In genomic region chr5:1344975-1345838, GRCh38 we compare ENCODE assay signal across 8 cellular contexts. TPM values are rescaled to one million over a fixed set of nuclear protein-coding genes. Genes with fewer than 3 reads are reported as not detected.
DNase-seq lines count a peak whose midpoint lies in the region; TF ChIP-seq lines count a peak whose summit lies in the region.

Gene CLPTM1L, minus strand, starts transcription at chr5:1345099. Its CDS starts 258 bp downstream, at chr5:1344841.

- TF ChIP-seq CTCF in GM06990 (IDR thresholded peaks at IDR 0.05; ENCODE audit: insufficient read depth, low read length, poor library complexity, severe bottlenecking) (no peak), HFF-Myc (IDR thresholded peaks at IDR 0.05; ENCODE audit: low read depth, low read length, missing control alignments) (no peak), glutamatergic neuron (IDR thresholded peaks at IDR 0.05; ENCODE audit: partially characterized antibody, unreplicated experiment) (no peak), osteocyte (IDR thresholded peaks at IDR 0.05) (no peak), testis (IDR thresholded peaks at IDR 0.05) (peak in 2 of 3 experiments; percentile 32 to 42)

- DNase-seq in GM06990 (ENCODE audit: extremely low read depth, insufficient read length) = peak; percentile 91
- peak; percentile 27 for DNase-seq in HFF-Myc (ENCODE audit: extremely low read depth, low read depth)
- DNase-seq in NAMALWA (ENCODE audit: low spot score) = peak; percentile 98
- peak; percentile 69 for DNase-seq in SKM-1 treated with dmso at 0.1 percent for 144 hours (lab: John Stamatoyannopoulos, UW; ENCODE audit: unreplicated experiment)
- peak; percentile 89 for DNase-seq in glutamatergic neuron
- DNase-seq in osteocyte (ENCODE audit: extremely low spot score, unreplicated experiment) = peak; percentile 96
- DNase-seq in testis = peak; percentile 83

- H3K27me3 ChIP-seq in GM06990 (replicated peaks; ENCODE audit: control insufficient read depth, insufficient read depth, low read length) (no peaks in the 10 kb centered on the region), testis (no peaks in the 10 kb centered on the region)

- H3K27ac Mint-ChIP-seq in activated naive CD8-positive, alpha-beta T cell = peak within 1 kb of the TSS; percentile 87
- H3K27ac Mint-ChIP-seq in glutamatergic neuron (ENCODE audit: unreplicated experiment) (peak within 1 kb of the TSS; percentile 48), osteocyte (ENCODE audit: unreplicated experiment) (peak within 1 kb of the TSS; percentile 66)

- H3K27me3 Mint-ChIP-seq in activated naive CD8-positive, alpha-beta T cell = no peaks in the 10 kb centered on the region
- H3K27me3 Mint-ChIP-seq in glutamatergic neuron (ENCODE audit: unreplicated experiment) (peaks cover 8% of the 10 kb centered on the region), osteocyte (ENCODE audit: unreplicated experiment) (no peaks in the 10 kb centered on the region)

- H3K36me3 ChIP-seq in GM06990 (ENCODE audit: control insufficient read depth, insufficient read depth, low read length) = peaks cover 15% of the 10 kb centered on the region
- no peaks in the 10 kb centered on the region for H3K36me3 ChIP-seq in testis (ENCODE audit: low read depth, missing control alignments)

- H3K4me3 Mint-ChIP-seq in activated naive CD8-positive, alpha-beta T cell = peak within 1 kb of the TSS; percentile 97
- peak within 1 kb of the TSS; percentile 95 for H3K4me3 Mint-ChIP-seq in glutamatergic neuron (ENCODE audit: unreplicated experiment)
- H3K4me3 Mint-ChIP-seq in osteocyte (ENCODE audit: unreplicated experiment) = peak within 1 kb of the TSS; percentile 78

- peaks cover 19% of the 10 kb centered on the region for H3K4me1 ChIP-seq in testis

- H3K9me3 Mint-ChIP-seq in activated naive CD8-positive, alpha-beta T cell (ENCODE audit: low read depth) = no peaks in the 10 kb centered on the region
- H3K9me3 Mint-ChIP-seq in glutamatergic neuron (ENCODE audit: unreplicated experiment) = peaks cover 8% of the 10 kb centered on the region
- H3K9me3 Mint-ChIP-seq in osteocyte (ENCODE audit: unreplicated experiment) = no peaks in the 10 kb centered on the region

- peak within 1 kb of the TSS; percentile 77 for H3K27ac ChIP-seq in testis

- intact Hi-C loops in testis (cut with DNase I; ENCODE audit: low total_unique reads) = no loop called here

- peaks cover 10% of the 10 kb centered on the region for H3K36me3 Mint-ChIP-seq in activated naive CD8-positive, alpha-beta T cell
- peaks cover 10% of the 10 kb centered on the region for H3K36me3 Mint-ChIP-seq in glutamatergic neuron (ENCODE audit: unreplicated experiment)
- peaks cover 12% of the 10 kb centered on the region for H3K36me3 Mint-ChIP-seq in osteocyte (ENCODE audit: unreplicated experiment)

- 0 to 1% methylated on average over 18 to 58 of the region's 87 CpGs for WGBS in testis, 2 donors

- no peaks in the 10 kb centered on the region for H3K9me3 ChIP-seq in testis

- peaks cover 29% of the 10 kb centered on the region for H3K4me1 Mint-ChIP-seq in activated naive CD8-positive, alpha-beta T cell (ENCODE audit: low read depth)
- peaks cover 6% of the 10 kb centered on the region for H3K4me1 Mint-ChIP-seq in glutamatergic neuron (ENCODE audit: low read depth, unreplicated experiment)
- peaks cover 20% of the 10 kb centered on the region for H3K4me1 Mint-ChIP-seq in osteocyte (ENCODE audit: unreplicated experiment)

- TF ChIP-seq POLR2A in testis (IDR thresholded peaks at IDR 0.05) = no peak

- H3K4me3 ChIP-seq in GM06990 (replicated peaks; ENCODE audit: low read depth, low read length) (peak within 1 kb of the TSS; percentile 91), HFF-Myc (replicated peaks; ENCODE audit: low read depth, low read length) (peak within 1 kb of the TSS; percentile 98), testis (peak within 1 kb of the TSS; percentile 94 to 95)

RNA-seq across cellular contexts. Expression of gene CLPTM1L, which starts in this region (rescaled TPM):
- total RNA-seq in glutamatergic neuron (ENCODE audit: unreplicated experiment) (95.2 TPM), osteocyte (88.0 and 93.1 TPM in 2 replicates), testis (100 to 1,000 TPM; 150 to 170 TPM)
- 148 TPM for polyA plus RNA-seq in testis (ENCODE audit: insufficient read depth, low read depth, low replicate concordance)

Comparison
In these comparisons a context has a peak if more than half of its experiments do, and no peak if none do; other contexts are left out.
1. Peak in every context shown above with its lines: DNase-seq, H3K4me3 ChIP-seq and H3K27ac ChIP-seq.
2. DNase-seq: peak in every context shown above with its lines; median percentile 98 in NAMALWA; 96 in osteocyte; 91 in GM06990; 89 in glutamatergic neuron; 83 in testis; 69 in SKM-1 treated with dmso at 0.1 percent for 144 hours; 27 in HFF-Myc.
3. CTCF ChIP-seq: peak in testis (2 of 3); none in GM06990 (single experiment), HFF-Myc (single experiment), glutamatergic neuron (single experiment) and osteocyte (single experiment).